In genomic region chr7:143008007-143008901, GRCh38 we compare ENCODE assay signal across 8 cellular contexts. TPM values are rescaled to one million over a fixed set of nuclear protein-coding genes. Genes with fewer than 3 reads are reported as not detected.
DNase-seq lines count a peak whose midpoint lies in the region; ATAC-seq and TF ChIP-seq lines count a peak whose summit lies in the region.

No MANE protein-coding gene starts in this region.

- H3K27ac Mint-ChIP-seq in glutamatergic neuron (ENCODE audit: unreplicated experiment): no peak overlapping the region

- H3K9me3 ChIP-seq in SJSA1 (replicated peaks): no peaks in the 10 kb centered on the region
- H3K9me3 ChIP-seq in uterus: no peaks in the 10 kb centered on the region

- H3K27me3 Mint-ChIP-seq in glutamatergic neuron (ENCODE audit: unreplicated experiment): peaks cover 1% of the 10 kb centered on the region

- no peak overlapping the region for H3K4me3 Mint-ChIP-seq in glutamatergic neuron (ENCODE audit: unreplicated experiment)

- intact Hi-C loops in posterior cingulate gyrus (cut with DNase I): loop anchor here (1.0 to 2.0 kb wide), 2 partner anchors 155 to 207 kb away; no protein-coding TSS in a partner anchor
- intact Hi-C loops in uterus (cut with DNase I; ENCODE audit: low total_unique reads): loop anchor here (10.0 kb wide), 1 partner anchor 207 kb away; no protein-coding TSS in a partner anchor

- no peaks in the 10 kb centered on the region for H3K36me3 Mint-ChIP-seq in glutamatergic neuron (ENCODE audit: unreplicated experiment)

- ATAC-seq in GM21737 (IDR thresholded peaks at IDR 0.05; ENCODE audit: unreplicated experiment): peak; percentile 78

- no peak overlapping the region for H3K27ac ChIP-seq in SJSA1
- H3K27ac ChIP-seq in uterus: no peak overlapping the region

- peaks cover 1% of the 10 kb centered on the region for H3K4me1 Mint-ChIP-seq in glutamatergic neuron (ENCODE audit: low read depth, unreplicated experiment)

- H3K27me3 ChIP-seq in SJSA1 (replicated peaks): no peaks in the 10 kb centered on the region
- H3K27me3 ChIP-seq in uterus: no peaks in the 10 kb centered on the region

- TF ChIP-seq POLR2A in uterus (IDR thresholded peaks at IDR 0.05): no peak

- peak; percentile 97 for TF ChIP-seq CTCF in glutamatergic neuron (IDR thresholded peaks at IDR 0.05; ENCODE audit: partially characterized antibody, unreplicated experiment)
- peak; percentile 87 to 93 (median 90) for TF ChIP-seq CTCF in uterus (IDR thresholded peaks at IDR 0.05)

- peaks cover 4% of the 10 kb centered on the region; the same call in 1 of the 2 replicates for H3K36me3 ChIP-seq in SJSA1
- H3K36me3 ChIP-seq in uterus: no peaks in the 10 kb centered on the region

- H3K9me3 Mint-ChIP-seq in glutamatergic neuron (ENCODE audit: unreplicated experiment): no peaks in the 10 kb centered on the region

- DNase-seq in GM04504 (ENCODE audit: low read depth) (peak; percentile 30), KG1 (lab: John Stamatoyannopoulos, UW) (peak; percentile 37), SJSA1 (ENCODE audit: low read depth in 1 of 2, low spot score in 2 of 2) (peak; percentile 67 to 75), glutamatergic neuron (peak; percentile 89), posterior cingulate gyrus (peak; percentile 66 to 97 (median 84)), uterus (peak; percentile 67 to 72)
- peak; percentile 84 for DNase-seq in activated naive CD4-positive, alpha-beta T cell treated with Interleukin-2 at 50 U/mL for 16 hours

- H3K4me3 ChIP-seq in SJSA1: no peak overlapping the region
- no peak overlapping the region for H3K4me3 ChIP-seq in uterus

- H3K4me1 ChIP-seq in SJSA1 (replicated peaks) (peaks cover 18% of the 10 kb centered on the region), uterus (no peaks in the 10 kb centered on the region)

RNA-seq across cellular contexts. Expression of gene OR9A2, which starts 18.7 kb away (rescaled TPM):
- total RNA-seq in SJSA1 (2014; rRNA removed; shearing (Covaris generic)): not detected in 2 replicates
- total RNA-seq in glutamatergic neuron (ENCODE audit: unreplicated experiment) (not detected), uterus (1 to 10 TPM in 2 of 4 donors, not detected in 2; 1.0 to 2.4 TPM)

RNA-seq across cellular contexts. Expression of gene OR6V1, which starts 43.9 kb away (rescaled TPM):
- total RNA-seq in SJSA1 (2014; rRNA removed; shearing (Covaris generic)): not detected in 2 replicates
- total RNA-seq in glutamatergic neuron (ENCODE audit: unreplicated experiment) (not detected), uterus (not detected)

RNA-seq across cellular contexts. Expression of gene KEL, which starts 46.1 kb away (rescaled TPM):
- 1.1 and 5.1 TPM in 2 replicates for total RNA-seq in SJSA1 (2014; rRNA removed; shearing (Covaris generic))
- 0.64 TPM for total RNA-seq in glutamatergic neuron (ENCODE audit: unreplicated experiment)
- 1 to 10 TPM in 1 of 4 donors, under 1 TPM in 1, not detected in 2; 0.98 to 1.8 TPM for total RNA-seq in uterus

Comparison
In these comparisons a context has a peak if more than half of its experiments do, and no peak if none do; other contexts are left out.
1. DNase-seq: peak in every context shown above with its lines; median percentile 89 in glutamatergic neuron; 84 in posterior cingulate gyrus; 84 in activated naive CD4-positive, alpha-beta T cell treated with Interleukin-2 at 50 U/mL for 16 hours; 71 in SJSA1; 70 in uterus; 37 in KG1; 30 in GM04504.